ENCODE assay signal across 8 cellular contexts in the genomic region with DNA sequence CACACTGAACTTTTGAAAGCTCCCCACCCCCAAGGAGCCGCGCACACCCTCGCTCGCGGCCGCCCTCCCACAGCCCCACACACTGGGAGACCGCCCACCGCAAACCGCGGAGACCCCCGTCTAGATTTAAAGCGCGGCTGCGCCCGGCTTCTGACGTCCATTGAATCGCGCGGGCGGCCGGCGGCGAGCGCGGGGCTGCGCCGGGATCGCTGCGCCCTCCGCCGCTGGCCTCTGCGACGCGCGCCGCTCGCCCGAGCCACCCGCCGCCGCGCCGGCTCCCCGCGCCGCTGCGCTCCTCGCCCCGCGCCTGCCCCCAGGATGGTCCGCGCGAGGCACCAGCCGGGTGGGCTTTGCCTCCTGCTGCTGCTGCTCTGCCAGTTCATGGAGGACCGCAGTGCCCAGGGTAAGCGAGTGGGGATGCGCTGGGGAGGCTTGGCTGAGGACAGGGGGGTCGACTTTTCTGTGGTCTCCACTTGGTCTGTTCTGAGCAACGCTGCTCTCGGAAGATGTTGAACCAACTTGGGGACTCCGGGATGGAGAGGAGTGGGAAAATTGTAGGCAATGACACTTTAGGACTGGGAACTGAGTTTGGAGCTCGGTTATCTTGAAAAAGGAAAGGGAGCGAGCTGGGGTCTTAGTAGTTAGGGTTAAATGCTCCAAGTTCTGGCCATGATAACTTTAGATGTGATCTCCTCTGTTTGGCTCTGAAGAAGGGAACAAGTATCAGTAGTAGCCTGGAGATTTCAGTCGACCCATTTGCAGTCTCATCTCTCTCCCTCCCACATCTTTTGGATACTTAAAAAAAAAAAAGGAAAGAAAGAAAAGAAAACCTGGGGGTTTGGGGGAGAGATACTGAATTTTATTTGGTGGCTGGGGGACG. TPM values are rescaled to one million over a fixed set of nuclear protein-coding genes. Genes with fewer than 3 reads are reported as not detected.
DNase-seq lines count a peak whose midpoint lies in the region; ATAC-seq and TF ChIP-seq lines count a peak whose summit lies in the region.

A gene with protein sequence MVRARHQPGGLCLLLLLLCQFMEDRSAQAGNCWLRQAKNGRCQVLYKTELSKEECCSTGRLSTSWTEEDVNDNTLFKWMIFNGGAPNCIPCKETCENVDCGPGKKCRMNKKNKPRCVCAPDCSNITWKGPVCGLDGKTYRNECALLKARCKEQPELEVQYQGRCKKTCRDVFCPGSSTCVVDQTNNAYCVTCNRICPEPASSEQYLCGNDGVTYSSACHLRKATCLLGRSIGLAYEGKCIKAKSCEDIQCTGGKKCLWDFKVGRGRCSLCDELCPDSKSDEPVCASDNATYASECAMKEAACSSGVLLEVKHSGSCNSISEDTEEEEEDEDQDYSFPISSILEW (plus strand): TSS at position 156 of the 880 bp plus-strand sequence. CDS start 163 bp downstream, at position 319.

- WGBS in spleen, 5 donors: 1 to 2% (median 1%) methylated on average over 24 to 65 of the region's 65 CpGs

- H3K36me3 ChIP-seq in Loucy (ENCODE audit: insufficient read depth, low read length): no peaks in the 10 kb centered on the region
- H3K36me3 ChIP-seq in spleen: no peaks in the 10 kb centered on the region

- H3K4me3 ChIP-seq in Loucy (ENCODE audit: low read length, poor library complexity, severe bottlenecking) (peak within 1 kb of the TSS; percentile 87), astrocyte of the spinal cord (ENCODE audit: low read depth, low read length) (peak within 1 kb of the TSS; percentile 45), spleen (peak within 1 kb of the TSS; percentile 44 to 83 (median 63))

- peaks cover 10% of the 10 kb centered on the region for H3K4me1 ChIP-seq in Loucy (ENCODE audit: insufficient read depth, low read length, poor library complexity, severe bottlenecking)
- peaks cover 14 to 53% (median 42%) of the 10 kb centered on the region in 6 donors for H3K4me1 ChIP-seq in spleen

- intact Hi-C loops in spleen (cut with DNase I; ENCODE audit: low total_unique reads): loop anchor here (10.0 kb wide), 1 partner anchor 1384 kb away; no protein-coding TSS in a partner anchor

- H3K4me2 ChIP-seq in Loucy (ENCODE audit: low read depth, low read length, poor library complexity, severe bottlenecking): peak within 1 kb of the TSS; percentile 86

- H3K27ac ChIP-seq in spleen: no peak within 1 kb of the TSS

- TF ChIP-seq POLR2A in spleen (IDR thresholded peaks at IDR 0.05): no peak

- peak; percentile 58 for DNase-seq in ELR (ENCODE audit: low read depth)
- DNase-seq in astrocyte of the spinal cord (ENCODE audit: low read depth, low spot score): peak; percentile 44
- DNase-seq in iPS-NIHi7 (ENCODE audit: extremely low spot score): peak; percentile 55
- DNase-seq in spleen: peak; percentile 72
- DNase-seq in NCI-H2196 treated with DMSO at 0.1 percent for 48 hours (lab: John Stamatoyannopoulos, UW; ENCODE audit: unreplicated experiment): no peak
- no peak for DNase-seq in activated effector memory CD4-positive, alpha-beta T cell treated with Interleukin-2 at 50 U/mL for 16 hours

- no peaks in the 10 kb centered on the region for H3K9me2 ChIP-seq in Loucy (replicated peaks; ENCODE audit: low read depth, low read length)

- H3K9me3 ChIP-seq in Loucy (ENCODE audit: insufficient read depth, low read depth, low read length) (no peaks in the 10 kb centered on the region), spleen (no peaks in the 10 kb centered on the region)

- no peaks in the 10 kb centered on the region for H3K79me2 ChIP-seq in Loucy (ENCODE audit: insufficient read depth, low read length)

- peak within 1 kb of the TSS; percentile 70 for H3K9ac ChIP-seq in Loucy (ENCODE audit: low read depth, low read length, poor library complexity, severe bottlenecking)

- in situ Hi-C loops in astrocyte of the spinal cord (cut with HindIII; ENCODE audit: low sequenced_read_pairs): no loop called here

- H3K27me3 ChIP-seq in Loucy (ENCODE audit: insufficient read depth, low read length, poor library complexity, severe bottlenecking) (no peaks in the 10 kb centered on the region), spleen (replicated peaks in 1 of 7) (peaks cover 4 to 83% (median 30%) of the 10 kb centered on the region in 7 donors)

- no peaks in the 10 kb centered on the region for H3F3A ChIP-seq in Loucy (ENCODE audit: low read depth)

- no peaks in the 10 kb centered on the region for H4K20me1 ChIP-seq in Loucy (ENCODE audit: insufficient read depth, low read length, poor library complexity, severe bottlenecking)

- no peak for ATAC-seq in GM18511 (IDR thresholded peaks at IDR 0.05; ENCODE audit: unreplicated experiment)

- peak within 1 kb of the TSS; percentile 97 for H2AFZ ChIP-seq in Loucy (ENCODE audit: low read length)

- TF ChIP-seq CTCF in Loucy (conservative IDR thresholded peaks at IDR 0.05; ENCODE audit: low read length): no peak
- TF ChIP-seq CTCF in astrocyte of the spinal cord (IDR thresholded peaks at IDR 0.05; ENCODE audit: low read depth, low read length): no peak
- TF ChIP-seq CTCF in spleen (IDR thresholded peaks at IDR 0.05 in 8 of 11, conservative IDR thresholded peaks at IDR 0.05 in 3 of 11): no peak

RNA-seq across cellular contexts. Expression of the gene that starts here (rescaled TPM):
- under 1 TPM in 1 of 7 donors, not detected in 6; 0.40 TPM for total RNA-seq in spleen
- polyA plus RNA-seq in spleen: under 1 TPM; 0.06 to 0.36 (median 0.07) TPM

Comparison
In these comparisons a context has a peak if more than half of its experiments do, and no peak if none do; other contexts are left out.
1. Peak in DNase-seq and H3K4me3 ChIP-seq in spleen; RNA of the gene not detected or under 1 TPM.
2. DNase-seq: peak in ELR (single experiment), astrocyte of the spinal cord (single experiment) and iPS-NIHi7 (single experiment); none in NCI-H2196 treated with DMSO at 0.1 percent for 48 hours (single experiment) and activated effector memory CD4-positive, alpha-beta T cell treated with Interleukin-2 at 50 U/mL for 16 hours (single experiment).
3. Peak in every context shown above with its lines, with median percentiles within 50 percentile points of each other: H3K4me3 ChIP-seq.